ENCODE assay signal across 14 cellular contexts in genomic region chr7:24824896-24825295, GRCh38.
DNase-seq lines count a peak whose midpoint lies in the region; ATAC-seq and TF ChIP-seq lines count a peak whose summit lies in the region.
"Had no signal": no experiment of that assay in that cellular context is flagged by ENCODE, and none has a peak within 500 bp of the region (broad histone marks: within the 10 kb centered on the region; RNA-seq: fewer than 3 reads in every experiment).

No MANE protein-coding gene starts in this region.

- no peaks in the 10 kb centered on the region for H4K20me1 ChIP-seq in smooth muscle cell (ENCODE audit: low read depth)

- H3K4me3 Mint-ChIP-seq in T-helper 2 cell treated with Interferon-gamma antibody and Interleukin-4, amounts not matched to agents 5 μg/mL and 100 μg/mL, for 36 hours, result peak overlapping the region; percentile 3
- H3K4me3 Mint-ChIP-seq: activated T-cell treated with anti-CD3 and anti-CD28 coated beads, Interleukin-2, amount 50 U/mL, for 24 hours had no signal

- H3K4me1 ChIP-seq in foreskin keratinocyte (peaks cover 48% of the 10 kb centered on the region), smooth muscle cell (ENCODE audit: low read depth) (peaks cover 22% of the 10 kb centered on the region)

- H3K27ac Mint-ChIP-seq in T-helper 2 cell treated with Interferon-gamma antibody and Interleukin-4, amounts not matched to agents 5 μg/mL and 100 μg/mL, for 36 hours, result peak overlapping the region; percentile 7

- POLR2A ChIA-PET in RWPE1 (lab: Yijun Ruan, JAX; ENCODE audit: low non-redundant PET), result no interaction called here

- H3K9me3 Mint-ChIP-seq in T-helper 2 cell treated with Interferon-gamma antibody and Interleukin-4, amounts not matched to agents 5 μg/mL and 100 μg/mL, for 36 hours, result no peaks in the 10 kb centered on the region
- H3K9me3 Mint-ChIP-seq: activated T-cell treated with anti-CD3 and anti-CD28 coated beads, Interleukin-2, amount 50 U/mL, for 24 hours had no signal

- H2AFZ ChIP-seq in smooth muscle cell (ENCODE audit: low read depth), result no peak overlapping the region

- CTCF ChIA-PET in RWPE1 (lab: Yijun Ruan, JAX), result interaction anchor here (2.3 kb wide), 2 partner anchors 155 to 269 kb away, joined by 4 to 7 read pairs; partner anchors contain the start of gene OSBPL3

- H3K27me3 Mint-ChIP-seq in T-helper 2 cell treated with Interferon-gamma antibody and Interleukin-4, amounts not matched to agents 5 μg/mL and 100 μg/mL, for 36 hours (ENCODE audit: low read depth), result no peaks in the 10 kb centered on the region
- H3K27me3 Mint-ChIP-seq: activated T-cell treated with anti-CD3 and anti-CD28 coated beads, Interleukin-2, amount 50 U/mL, for 24 hours had no signal

- no peak overlapping the region for H3K9ac ChIP-seq in smooth muscle cell (ENCODE audit: low read depth)

- 35% methylated on average over 3 of the region's 3 CpGs for WGBS in smooth muscle cell (ENCODE audit: low lambda C conversion rate)

- peak overlapping the region; percentile 69 for H3K27ac ChIP-seq in RWPE1
- H3K27ac ChIP-seq in foreskin keratinocyte, result peak overlapping the region; percentile 96
- H3K27ac ChIP-seq in smooth muscle cell (ENCODE audit: low read depth), result peak overlapping the region; percentile 10
- H3K27ac ChIP-seq in coronary artery, result peak overlapping the region in 1 of 2 donors; percentile 53

- DNase-seq in T-helper 2 cell treated with Interferon-gamma antibody and Interleukin-4, amounts not matched to agents 5 μg/mL and 100 μg/mL, for 36 hours (ENCODE audit: low spot score), result no peak
- DNase-seq in T-helper 2 cell (no peak), RWPE1 (ENCODE audit: low spot score) (no peak), foreskin keratinocyte (no peak), smooth muscle cell (lab: John Stamatoyannopoulos, UW; ENCODE audit: unreplicated experiment) (no peak), coronary artery (ENCODE audit: low spot score) (no peak), NCI-H1092 (lab: John Stamatoyannopoulos, UW) (no peak)
- no peak for DNase-seq in stimulated activated CD4-positive, alpha-beta T cell treated with anti-CD3 and anti-CD28 coated beads, Interleukin-2, amount 100 ng/mL, for 48 hours
- DNase-seq: activated CD4-positive, CD25-positive, alpha-beta regulatory T cell; activated T-cell treated with anti-CD3 and anti-CD28 coated beads, Interleukin-2, amount 50 U/mL, for 24 hours; NCI-H1694 treated with DMSO at 0.1 percent for 48 hours had no signal

- H3K36me3 ChIP-seq in smooth muscle cell (ENCODE audit: low read depth), result no peaks in the 10 kb centered on the region
- H3K36me3 ChIP-seq: right atrium auricular region, SJSA1 had no signal

- ATAC-seq in foreskin keratinocyte, result no peak

- peak overlapping the region; percentile 60 for H3K4me2 ChIP-seq in smooth muscle cell

- peaks cover 73% of the 10 kb centered on the region for H3K4me1 Mint-ChIP-seq in T-helper 2 cell treated with Interferon-gamma antibody and Interleukin-4, amounts not matched to agents 5 μg/mL and 100 μg/mL, for 36 hours (ENCODE audit: low read depth)

- no peak overlapping the region for H3K4me3 ChIP-seq in smooth muscle cell
- no peak overlapping the region for H3K4me3 ChIP-seq in coronary artery
- H3K4me3 ChIP-seq: HAP-1, right atrium auricular region, SJSA1 had no signal

- H3F3A ChIP-seq in smooth muscle cell (ENCODE audit: low read depth), result peaks cover 17% of the 10 kb centered on the region

- no peaks in the 10 kb centered on the region for H3K9me3 ChIP-seq in smooth muscle cell (replicated peaks; ENCODE audit: low read depth)
- H3K9me3 ChIP-seq: HAP-1, right atrium auricular region, SJSA1 had no signal

- no peaks in the 10 kb centered on the region for H3K79me2 ChIP-seq in smooth muscle cell (ENCODE audit: low read depth)

- H3K36me3 Mint-ChIP-seq in T-helper 2 cell treated with Interferon-gamma antibody and Interleukin-4, amounts not matched to agents 5 μg/mL and 100 μg/mL, for 36 hours (ENCODE audit: low read depth), result peaks cover 64% of the 10 kb centered on the region

- TF ChIP-seq CTCF in RWPE1 (conservative IDR thresholded peaks at IDR 0.05; ENCODE audit: low read depth), result no peak
- TF ChIP-seq CTCF in foreskin keratinocyte (conservative IDR thresholded peaks at IDR 0.05), result no peak
- TF ChIP-seq CTCF in smooth muscle cell (IDR thresholded peaks at IDR 0.05; ENCODE audit: borderline replicate concordance, insufficient read depth, poor library complexity, severe bottlenecking), result no peak
- no peak for TF ChIP-seq CTCF in coronary artery (IDR thresholded peaks at IDR 0.05)

- H3K27me3 ChIP-seq in foreskin keratinocyte, result no peaks in the 10 kb centered on the region
- no peaks in the 10 kb centered on the region for H3K27me3 ChIP-seq in smooth muscle cell (ENCODE audit: low read depth)
- H3K27me3 ChIP-seq: right atrium auricular region, SJSA1 had no signal
